ENCODE assay signal across 8 cellular contexts in the genomic region with DNA sequence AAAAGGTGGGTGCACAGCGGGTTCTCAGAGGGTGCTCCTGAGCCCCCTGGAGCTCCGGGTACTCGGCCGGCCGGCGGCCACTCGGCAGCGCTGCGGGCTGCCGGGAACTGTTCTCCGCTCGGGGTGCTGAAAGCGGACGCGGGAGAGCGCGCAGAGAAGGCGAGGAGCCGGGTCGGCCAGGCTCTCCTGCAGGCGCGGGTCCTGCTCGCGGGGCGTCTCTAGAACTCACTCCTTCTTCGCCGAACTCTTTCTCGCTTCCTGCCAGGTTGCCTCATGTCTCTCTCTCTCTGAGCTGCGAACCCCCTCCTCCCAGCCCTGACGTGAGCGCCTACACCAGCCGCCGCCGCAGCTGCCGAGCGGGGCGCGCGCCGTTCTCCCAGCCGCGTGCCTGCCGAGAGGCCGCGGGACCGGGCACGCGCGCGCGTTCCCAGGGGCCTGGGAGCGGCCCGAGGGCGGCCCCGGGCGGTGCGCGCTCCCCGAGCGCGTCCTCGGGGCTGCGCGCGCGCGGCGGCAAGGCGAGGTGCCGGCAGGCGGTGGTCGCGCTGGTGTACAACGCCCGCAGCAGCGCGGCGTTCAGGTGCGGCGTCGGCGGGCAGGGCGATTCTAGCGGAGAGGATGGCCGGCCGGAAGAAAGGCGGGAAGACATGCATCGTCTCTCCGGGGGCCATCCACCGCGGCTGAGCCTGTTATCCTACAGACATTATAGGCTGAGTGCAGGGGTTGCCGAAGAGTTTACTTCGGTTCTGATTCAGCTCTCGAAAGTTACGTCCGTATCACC.
A peak's percentile ranks its signal among the peaks of the same experiment; 100 is the strongest.
DNase-seq lines count a peak whose midpoint lies in the region; ATAC-seq and FAIRE-seq lines count a peak whose summit lies in the region.

A gene with protein sequence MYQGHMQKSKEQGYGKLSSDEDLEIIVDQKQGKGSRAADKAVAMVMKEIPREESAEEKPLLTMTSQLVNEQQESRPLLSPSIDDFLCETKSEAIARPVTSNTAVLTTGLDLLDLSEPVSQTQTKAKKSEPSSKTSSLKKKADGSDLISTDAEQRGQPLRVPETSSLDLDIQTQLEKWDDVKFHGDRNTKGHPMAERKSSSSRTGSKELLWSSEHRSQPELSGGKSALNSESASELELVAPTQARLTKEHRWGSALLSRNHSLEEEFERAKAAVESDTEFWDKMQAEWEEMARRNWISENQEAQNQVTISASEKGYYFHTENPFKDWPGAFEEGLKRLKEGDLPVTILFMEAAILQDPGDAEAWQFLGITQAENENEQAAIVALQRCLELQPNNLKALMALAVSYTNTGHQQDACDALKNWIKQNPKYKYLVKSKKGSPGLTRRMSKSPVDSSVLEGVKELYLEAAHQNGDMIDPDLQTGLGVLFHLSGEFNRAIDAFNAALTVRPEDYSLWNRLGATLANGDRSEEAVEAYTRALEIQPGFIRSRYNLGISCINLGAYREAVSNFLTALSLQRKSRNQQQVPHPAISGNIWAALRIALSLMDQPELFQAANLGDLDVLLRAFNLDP (minus strand): TSS at position 260 of the 778 bp plus-strand sequence. CDS start 338 bp downstream, outside the sequence.

- H3K9me3 ChIP-seq in iPS-20b (ENCODE audit: insufficient read depth, low read depth, low read length): no peaks in the 10 kb centered on the region

- peak; percentile 59 for ATAC-seq in GM19438 (IDR thresholded peaks at IDR 0.05; ENCODE audit: low read depth, unreplicated experiment)
- peak; percentile 81 for ATAC-seq in HG03457 (IDR thresholded peaks at IDR 0.05; ENCODE audit: unreplicated experiment)

- DNase-seq in COLO829 (ENCODE audit: low spot score) (peak; percentile 22), NCI-H526 (lab: John Stamatoyannopoulos, UW) (peak; percentile 71 to 92), RCC 7860 (ENCODE audit: low spot score) (no peak)
- peak; percentile 48 for DNase-seq in stimulated activated CD4-positive, alpha-beta T cell treated with anti-CD3 and anti-CD28 coated beads, Interleukin-15, amount 100 ng/mL, for 24 hours

- peak within 1 kb of the TSS; percentile 79; the same call in 1 of the 2 replicates for H3K9ac ChIP-seq in iPS-20b (ENCODE audit: low read depth, low read length)

- H3K4me1 ChIP-seq in iPS-20b (ENCODE audit: insufficient read depth, low read length): peaks cover 14% of the 10 kb centered on the region; the same call in 1 of the 2 replicates

- H3K27me3 ChIP-seq in iPS-20b (ENCODE audit: insufficient read depth, low read length): peaks cover 53% of the 10 kb centered on the region

- H3K27ac ChIP-seq in angular gyrus (ENCODE audit: low read depth, low read length) (peak within 1 kb of the TSS; percentile 59), iPS-20b (ENCODE audit: low read length) (no peak within 1 kb of the TSS)

- peak within 1 kb of the TSS; percentile 81 for H3K4me3 ChIP-seq in iPS-20b (ENCODE audit: low read length)

- FAIRE-seq in RCC 7860 (lab: Jason Lieb, UNC): no peak

- no peaks in the 10 kb centered on the region for H3K36me3 ChIP-seq in iPS-20b (ENCODE audit: insufficient read depth, low read depth, low read length)
